Comparison of ENCODE assay signal across 10 cellular contexts in the genomic region with DNA sequence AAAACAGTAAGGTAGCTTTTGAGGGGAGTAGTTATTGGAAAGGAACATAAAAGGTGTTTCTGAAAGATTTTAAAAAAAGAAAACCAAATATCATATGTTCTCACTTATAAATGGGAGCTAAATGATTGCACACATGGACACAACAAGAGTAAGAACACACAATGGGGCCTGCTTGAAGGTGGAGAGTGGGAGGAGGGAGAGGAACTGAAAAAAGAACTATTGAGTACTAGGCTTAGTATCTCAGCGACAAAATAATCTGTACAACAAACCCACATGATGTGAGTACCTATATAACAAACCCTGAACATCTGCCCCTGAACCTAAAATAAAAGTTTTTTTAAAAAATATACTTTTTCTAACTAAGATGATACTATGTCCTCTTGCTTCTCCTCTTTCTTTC.
"Had no signal": no experiment of that assay in that cellular context is flagged by ENCODE, and none has a peak within 500 bp of the region (broad histone marks: within the 10 kb centered on the region; RNA-seq: fewer than 3 reads in every experiment).

No MANE protein-coding gene starts in this region.

- ATAC-seq: HCT116 had no signal

- H3K36me3 ChIP-seq: HAP-1 had no signal

- H3K4me1 ChIP-seq: HAP-1 had no signal

- H3K9ac ChIP-seq: GM23248, KMS-11 had no signal

- H3K27ac ChIP-seq: GM23248, KMS-11 had no signal

- H2AFZ ChIP-seq: GM23248 had no signal

- H3K4me2 ChIP-seq: KMS-11 had no signal

- FAIRE-seq: HTR-8/SVneo had no signal

- H3K9me3 ChIP-seq: HAP-1 had no signal

- DNase-seq: GM23248, GOT3, H7, HFFc6, Karpas-422, KBM-7 had no signal

- H3K4me3 ChIP-seq: GM23248, HAP-1 had no signal
